Comparison of ENCODE assay signal across 32 cellular contexts in genomic region chr1:221933814-221934213, GRCh38.
"Had no signal": no experiment of that assay in that cellular context is flagged by ENCODE, and none has a peak within 500 bp of the region (broad histone marks: within the 10 kb centered on the region; RNA-seq: fewer than 3 reads in every experiment).

No MANE protein-coding gene starts in this region.

- H3K4me3 ChIP-seq: adrenal gland, ascending aorta, body of pancreas, breast epithelium, cardiac muscle cell had no signal

- H3K36me3 ChIP-seq: adrenal gland, ascending aorta, brain microvascular endothelial cell, breast epithelium, cardiac muscle cell had no signal

- H3K27ac ChIP-seq: adrenal gland, ascending aorta, body of pancreas, brain microvascular endothelial cell, breast epithelium, cardiac muscle cell had no signal

- H3K9me3 ChIP-seq: adrenal gland, body of pancreas, breast epithelium had no signal

- ATAC-seq: activated naive CD4-positive, alpha-beta T cell treated with anti-CD3 and anti-CD28 coated beads, Interleukin-2, amount 50 U/mL, for 72 hours; activated naive CD8-positive, alpha-beta T cell treated with anti-CD3 and anti-CD28 coated beads, Interleukin-2, amount 50 U/mL, for 24 hours; activated T-cell treated with anti-CD3 and anti-CD28 coated beads, Interleukin-2, amount 50 U/mL, for 4 hours; activated T-cell treated with anti-CD3 and anti-CD28 coated beads, Interleukin-2, amount 50 U/mL, for 72 hours; activated T-helper 17 cell treated with anti-CD3 and anti-CD28 coated beads, Interleukin-2, amount 50 U/mL, for 72 hours; body of pancreas had no signal

- H3K4me1 ChIP-seq: adrenal gland, ascending aorta, body of pancreas, breast epithelium had no signal

- DNase-seq: activated effector memory CD4-positive, alpha-beta T cell treated with anti-CD3 and anti-CD28 coated beads, Interleukin-2, amount 50 U/mL, for 16 hours; activated effector memory CD4-positive, alpha-beta T cell treated with Interleukin-2 at 50 U/mL for 16 hours; activated gamma-delta T cell; activated gamma-delta T cell treated with Interleukin-2 at 50 U/mL for 16 hours; activated naive CD4-positive, alpha-beta T cell; activated naive CD4-positive, alpha-beta T cell treated with anti-CD3 and anti-CD28 coated beads for 36 hours; activated naive CD4-positive, alpha-beta T cell treated with anti-CD3 and anti-CD28 coated beads, Interleukin-2, amount 10 ng/mL, durations not matched to agents 7 days and 5 days; activated naive CD4-positive, alpha-beta T cell treated with anti-CD3 and anti-CD28 coated beads, Interleukin-2, amount 50 U/mL, for 16 hours; activated naive CD4-positive, alpha-beta T cell treated with Interleukin-2 at 50 U/mL for 16 hours; activated naive CD8-positive, alpha-beta T cell treated with anti-CD3 and anti-CD28 coated beads for 36 hours; activated naive CD8-positive, alpha-beta T cell treated with anti-CD3 and anti-CD28 coated beads, Interleukin-2, amount 10 ng/mL, durations not matched to agents 7 days and 5 days; activated naive CD8-positive, alpha-beta T cell treated with anti-CD3 and anti-CD28 coated beads, Interleukin-2, amount 50 U/mL, for 24 hours; activated T-cell treated with anti-CD3 and anti-CD28 coated beads, Interleukin-2, amount 50 U/mL, for 24 hours; activated T-cell treated with anti-CD3 and anti-CD28 coated beads, Interleukin-2, amount 50 U/mL, for 4 hours; activated T-cell treated with anti-CD3 and anti-CD28 coated beads, Interleukin-2, amount 50 U/mL, for 48 hours; activated T-cell treated with anti-CD3 and anti-CD28 coated beads, Interleukin-2, amount 50 U/mL, for 72 hours; adrenal gland; amniotic stem cell; amygdala; anterior cingulate cortex; aorta; body of pancreas; brain microvascular endothelial cell; caudate nucleus; central memory CD4-positive, alpha-beta T cell; cerebellar nuclear complex had no signal

- FAIRE-seq: bronchial epithelial cell had no signal
